Comparison of ENCODE assay signal across 22 cellular contexts in genomic region chr21:32712641-32713040, GRCh38. TPM values are rescaled to one million over a fixed set of nuclear protein-coding genes. Genes with fewer than 3 reads are reported as not detected.
DNase-seq lines count a peak whose midpoint lies in the region; FAIRE-seq and TF ChIP-seq lines count a peak whose summit lies in the region.
"Had no signal": no experiment of that assay in that cellular context is flagged by ENCODE, and none has a peak within 500 bp of the region (broad histone marks: within the 10 kb centered on the region; RNA-seq: fewer than 3 reads in every experiment).

No MANE protein-coding gene starts in this region.

- intact Hi-C loops in endothelial cell of umbilical vein (cut with micrococcal nuclease) = no loop called here

- H3K36me3 ChIP-seq in DOHH2 (ENCODE audit: control insufficient read depth, low read length) (no peaks in the 10 kb centered on the region), Karpas-422 (ENCODE audit: insufficient read depth, low read length) (no peaks in the 10 kb centered on the region), SU-DHL-6 (ENCODE audit: low read length) (no peaks in the 10 kb centered on the region), endothelial cell of umbilical vein (ENCODE audit: control insufficient read depth in 2 of 2, extremely low read depth in 1 of 2, insufficient read depth in 2 of 2, low read length in 2 of 2) (no peaks in the 10 kb centered on the region)
- H3K36me3 ChIP-seq: HAP-1 had no signal

- TF ChIP-seq POLR2A in endothelial cell of umbilical vein (IDR thresholded peaks at IDR 0.05; ENCODE audit: low read depth, low read length) = no peak

- no peaks in the 10 kb centered on the region for H3K9me3 ChIP-seq in DOHH2 (ENCODE audit: control insufficient read depth, insufficient read depth, low read length)
- no peaks in the 10 kb centered on the region for H3K9me3 ChIP-seq in Karpas-422 (ENCODE audit: low read length)
- H3K9me3 ChIP-seq in SU-DHL-6 (ENCODE audit: insufficient read depth, low read length) = no peaks in the 10 kb centered on the region
- H3K9me3 ChIP-seq in endothelial cell of umbilical vein (replicated peaks; ENCODE audit: control insufficient read depth, insufficient read depth, low read length) = no peaks in the 10 kb centered on the region
- H3K9me3 ChIP-seq: HAP-1, Peyer's patch had no signal

- POLR2A ChIA-PET in endothelial cell of umbilical vein (lab: Charles Lee) = interaction anchor here (1.0 kb wide), 1 partner anchor 59 kb away, joined by 4 read pairs; the partner anchor contains the start of gene PAXBP1

- DNase-seq in Karpas-422 (no peak), endothelial cell of umbilical vein (ENCODE audit: low read depth, low spot score) (peak; percentile 54), NCI-H2196 (lab: John Stamatoyannopoulos, UW; ENCODE audit: unreplicated experiment) (no peak), DMS 273 (lab: John Stamatoyannopoulos, UW; ENCODE audit: unreplicated experiment) (no peak), glomerular visceral epithelial cell (ENCODE audit: extremely low spot score) (no peak)
- DNase-seq: Calu3, HFFc6, NCI-H1417, NCI-H1694, NCI-H2029 treated with DMSO at 0.1 percent for 48 hours, NCI-H2227 treated with DMSO at 0.1 percent for 48 hours, NCI-H69, SIG-M5, SK-N-SH, T-helper 17 cell had no signal

- H3K4me2 ChIP-seq in DOHH2 (ENCODE audit: low read length) (peak overlapping the region; percentile 57; the same call in 1 of the 2 replicates), Karpas-422 (ENCODE audit: low read depth, low read length, poor library complexity, severe bottlenecking) (peak overlapping the region; percentile 29), SU-DHL-6 (ENCODE audit: low read depth, low read length, poor library complexity, severe bottlenecking) (peak overlapping the region; percentile 3), endothelial cell of umbilical vein (ENCODE audit: insufficient read depth, low read length) (peak overlapping the region; percentile 68)
- H3K4me2 ChIP-seq: GM23338, SK-N-SH had no signal

- H3K27ac ChIP-seq in DOHH2 (ENCODE audit: low read depth, low read length) = no peak overlapping the region
- H3K27ac ChIP-seq in Karpas-422 (ENCODE audit: low read length) = no peak overlapping the region
- no peak overlapping the region for H3K27ac ChIP-seq in SU-DHL-6 (ENCODE audit: low read depth, low read length)
- H3K27ac ChIP-seq in endothelial cell of umbilical vein (ENCODE audit: insufficient read depth, low read depth, low read length) = no peak overlapping the region
- H3K27ac ChIP-seq: Peyer's patch had no signal

- H3K9ac ChIP-seq in Karpas-422 (ENCODE audit: low read length) = no peak overlapping the region
- H3K9ac ChIP-seq in SU-DHL-6 (ENCODE audit: low read length) = no peak overlapping the region
- no peak overlapping the region for H3K9ac ChIP-seq in endothelial cell of umbilical vein (replicated peaks; ENCODE audit: extremely low read depth, insufficient read depth, low read length)
- H3K9ac ChIP-seq: SK-N-SH had no signal

- H2AFZ ChIP-seq in Karpas-422 (ENCODE audit: low read length) = no peak overlapping the region
- H2AFZ ChIP-seq in SU-DHL-6 (ENCODE audit: low read depth, low read length, severe bottlenecking) = no peak overlapping the region
- H2AFZ ChIP-seq in endothelial cell of umbilical vein (ENCODE audit: low read depth, low read length) = no peak overlapping the region
- H2AFZ ChIP-seq: GM23338 had no signal

- H3F3A ChIP-seq in DOHH2 (ENCODE audit: control insufficient read depth, insufficient read depth) (peaks cover 11% of the 10 kb centered on the region), SU-DHL-6 (ENCODE audit: insufficient read depth) (peaks cover 11% of the 10 kb centered on the region; the same call in 1 of the 2 replicates)

- no TSS peak for BruUV-seq in endothelial cell of umbilical vein (replicated peaks; lab: Mats Ljungman, UMichigan)

- H3K9me1 ChIP-seq in endothelial cell of umbilical vein (replicated peaks; ENCODE audit: control insufficient read depth, extremely low read depth, insufficient read depth, low read length) = no peaks in the 10 kb centered on the region

- dilution Hi-C loops in endothelial cell of umbilical vein (cut with MboI; ENCODE audit: extremely low pct_ligation_motif_present, low sequenced_read_pairs) = no loop called here

- H3K9me2 ChIP-seq in DOHH2 (replicated peaks; ENCODE audit: control insufficient read depth, low read length) (no peaks in the 10 kb centered on the region), Karpas-422 (replicated peaks; ENCODE audit: insufficient read depth, low read length) (no peaks in the 10 kb centered on the region), SU-DHL-6 (replicated peaks; ENCODE audit: insufficient read depth, low read length) (no peaks in the 10 kb centered on the region)
- H3K9me2 ChIP-seq: SK-N-SH had no signal

- H3K4me1 ChIP-seq in DOHH2 (ENCODE audit: control insufficient read depth, low read length) = peaks cover 23% of the 10 kb centered on the region
- H3K4me1 ChIP-seq in Karpas-422 (ENCODE audit: low read length) = peaks cover 15% of the 10 kb centered on the region
- peaks cover 26% of the 10 kb centered on the region for H3K4me1 ChIP-seq in endothelial cell of umbilical vein (ENCODE audit: control insufficient read depth, extremely low read depth, insufficient read depth, low read length)

- H3K27me3 ChIP-seq in DOHH2 (ENCODE audit: control insufficient read depth, low read length) = peaks cover 64% of the 10 kb centered on the region
- no peaks in the 10 kb centered on the region for H3K27me3 ChIP-seq in Karpas-422 (ENCODE audit: low read length)
- H3K27me3 ChIP-seq in SU-DHL-6 (ENCODE audit: low read length) = no peaks in the 10 kb centered on the region
- no peaks in the 10 kb centered on the region for H3K27me3 ChIP-seq in endothelial cell of umbilical vein (ENCODE audit: control insufficient read depth in 2 of 2, insufficient read depth in 2 of 2, low read length in 2 of 2)
- H3K27me3 ChIP-seq: Peyer's patch had no signal

- no peak for TF ChIP-seq CTCF in DOHH2 (IDR thresholded peaks at IDR 0.05; ENCODE audit: low read depth, low read length, poor library complexity, severe bottlenecking)
- no peak for TF ChIP-seq CTCF in SU-DHL-6 (IDR thresholded peaks at IDR 0.05; ENCODE audit: insufficient read depth, low read length, poor library complexity, severe bottlenecking)
- no peak for TF ChIP-seq CTCF in endothelial cell of umbilical vein (IDR thresholded peaks at IDR 0.05; ENCODE audit: extremely low read depth in 1 of 2, insufficient read depth in 1 of 2, low read depth in 1 of 2, low read length in 2 of 2)

- no peak for FAIRE-seq in endothelial cell of umbilical vein (lab: Jason Lieb, UNC)
- FAIRE-seq: HTR-8/SVneo, K562 had no signal

- peaks cover 23% of the 10 kb centered on the region for H4K20me1 ChIP-seq in DOHH2 (ENCODE audit: control insufficient read depth, insufficient read depth, low read depth, low read length)
- peaks cover 48% of the 10 kb centered on the region for H4K20me1 ChIP-seq in Karpas-422 (ENCODE audit: insufficient read depth, low read depth, low read length)
- peaks cover 26% of the 10 kb centered on the region for H4K20me1 ChIP-seq in SU-DHL-6 (ENCODE audit: low read depth, low read length)
- H4K20me1 ChIP-seq in endothelial cell of umbilical vein (replicated peaks; ENCODE audit: control insufficient read depth, extremely low read depth, insufficient read depth, low read length) = no peaks in the 10 kb centered on the region

- CTCF ChIA-PET in endothelial cell of umbilical vein (lab: Charles Lee) = interaction anchor here (1.0 kb wide), 1 partner anchor 12 kb away, joined by 5 read pairs; no protein-coding TSS in a partner anchor

- H3K4me3 ChIP-seq in DOHH2 (ENCODE audit: low read length) = no peak overlapping the region
- H3K4me3 ChIP-seq in Karpas-422 (ENCODE audit: low read length) = no peak overlapping the region
- no peak overlapping the region for H3K4me3 ChIP-seq in SU-DHL-6 (ENCODE audit: insufficient read depth, low read length, poor library complexity, severe bottlenecking)
- no peak overlapping the region for H3K4me3 ChIP-seq in endothelial cell of umbilical vein (replicated peaks in 1 of 3; ENCODE audit: insufficient read depth in 1 of 3, low read depth in 1 of 3, low read length in 3 of 3)
- H3K4me3 ChIP-seq: GM23338, HAP-1, K562, Peyer's patch had no signal

- H3K79me2 ChIP-seq in DOHH2 (ENCODE audit: control insufficient read depth, low read length) (no peaks in the 10 kb centered on the region), Karpas-422 (ENCODE audit: low read length) (no peaks in the 10 kb centered on the region), SU-DHL-6 (ENCODE audit: insufficient read depth, low read length) (no peaks in the 10 kb centered on the region), endothelial cell of umbilical vein (ENCODE audit: control insufficient read depth, insufficient read depth, low read length) (no peaks in the 10 kb centered on the region)

TF ChIP-seq in endothelial cell of umbilical vein, 7 proteins besides CTCF, POLR2A, EP300 and RAD21 (continues in another document):
- no peak for TF ChIP-seq GATA2 (IDR thresholded peaks at IDR 0.05; ENCODE audit: insufficient read depth, insufficient read length, low read depth, low read length)
- no peak for TF ChIP-seq JUN (IDR thresholded peaks at IDR 0.05; ENCODE audit: borderline replicate concordance, insufficient read depth, insufficient read length, low read depth)

RNA-seq across cellular contexts. Expression of gene SYNJ1, which starts 15.2 kb away (rescaled TPM):
- 2.6 and 6.0 TPM in 2 replicates for total RNA-seq in Karpas-422 (2014; rRNA removed; shearing (Covaris generic); ENCODE audit: low replicate concordance)
- 17.0 and 18.3 TPM in 2 replicates for total RNA-seq in endothelial cell of umbilical vein
- 4.0 and 5.9 TPM in 2 replicates for polyA plus RNA-seq in endothelial cell of umbilical vein
- 5.9 and 6.0 TPM in 2 replicates for polyA plus RNA-seq in endothelial cell of umbilical vein (2011; cell fraction: cytosol; rRNA removed)
- 23.3 and 24.8 TPM in 2 replicates for polyA plus RNA-seq in endothelial cell of umbilical vein (2011; cell fraction: nucleus; rRNA removed)
- 12.1 and 12.7 TPM in 2 replicates for polyA plus RNA-seq in endothelial cell of umbilical vein (2012)
- 16.6 and 18.5 TPM in 2 replicates for polyA minus RNA-seq in endothelial cell of umbilical vein
- polyA minus RNA-seq in endothelial cell of umbilical vein (2011; cell fraction: cytosol; rRNA and poly(A)+ RNA removed) = 6.3 TPM
- polyA minus RNA-seq in endothelial cell of umbilical vein (2011; cell fraction: nucleus; rRNA and poly(A)+ RNA removed) = 19.1 and 20.4 TPM in 2 replicates

RNA-seq across cellular contexts. Expression of gene PAXBP1, which starts 58.9 kb away (rescaled TPM):
- total RNA-seq in Karpas-422 (2014; rRNA removed; shearing (Covaris generic); ENCODE audit: low replicate concordance) = 58.5 and 87.7 TPM in 2 replicates
- 40.0 and 42.1 TPM in 2 replicates for total RNA-seq in endothelial cell of umbilical vein
- polyA plus RNA-seq in endothelial cell of umbilical vein = 7.2 and 9.4 TPM in 2 replicates
- 5.5 and 7.3 TPM in 2 replicates for polyA plus RNA-seq in endothelial cell of umbilical vein (2011; cell fraction: cytosol; rRNA removed)
- polyA plus RNA-seq in endothelial cell of umbilical vein (2011; cell fraction: nucleus; rRNA removed) = 123 and 162 TPM in 2 replicates
- polyA plus RNA-seq in endothelial cell of umbilical vein (2012) = 26.5 and 30.9 TPM in 2 replicates
- 17.7 and 22.6 TPM in 2 replicates for polyA minus RNA-seq in endothelial cell of umbilical vein
- polyA minus RNA-seq in endothelial cell of umbilical vein (2011; cell fraction: cytosol; rRNA and poly(A)+ RNA removed) = 10.3 TPM
- polyA minus RNA-seq in endothelial cell of umbilical vein (2011; cell fraction: nucleus; rRNA and poly(A)+ RNA removed) = 80.6 and 104 TPM in 2 replicates

Comparison
In these comparisons a context has a peak if more than half of its experiments do, and no peak if none do; other contexts are left out.
1. H3K4me2 ChIP-seq: peak in every context shown above with its lines; median percentile 68 in endothelial cell of umbilical vein; 57 in DOHH2; 29 in Karpas-422; 3 in SU-DHL-6.